20 cellular contexts compared by ENCODE assay signal in the genomic region with DNA sequence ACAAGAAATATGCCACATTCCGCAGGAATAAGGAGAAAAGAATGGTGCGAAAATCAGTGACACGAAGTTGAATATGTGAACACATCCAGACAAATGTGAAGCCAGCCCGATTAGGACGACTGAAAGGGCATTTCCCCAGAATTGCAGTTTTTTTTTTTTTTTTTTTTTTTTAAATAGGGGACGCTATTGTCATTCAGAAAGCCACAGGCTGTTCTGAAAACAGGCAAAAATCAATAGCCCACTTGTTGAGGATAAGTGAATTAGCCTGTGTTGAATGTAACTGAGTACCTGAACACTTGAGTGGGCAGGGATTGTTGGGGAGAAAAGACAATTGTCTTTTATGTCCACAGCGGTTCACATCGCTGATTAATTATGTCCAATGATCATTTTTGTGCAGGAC.
A peak's percentile ranks its signal among the peaks of the same experiment; 100 is the strongest.
DNase-seq lines count a peak whose midpoint lies in the region; ATAC-seq and TF ChIP-seq lines count a peak whose summit lies in the region.
"Had no signal": no experiment of that assay in that cellular context is flagged by ENCODE, and none has a peak within 500 bp of the region (broad histone marks: within the 10 kb centered on the region; RNA-seq: fewer than 3 reads in every experiment).

No MANE protein-coding gene starts in this region.

- H3K9me3 ChIP-seq in HEK293 (ENCODE audit: control insufficient read depth, insufficient read depth, low read depth, low read length): no peaks in the 10 kb centered on the region
- H3K9me3 ChIP-seq: esophagus muscularis mucosa, spleen had no signal

- H3K27ac Mint-ChIP-seq in WTC11: peak overlapping the region; percentile 90
- H3K27ac Mint-ChIP-seq in activated T-cell treated with anti-CD3 and anti-CD28 coated beads, Interleukin-2, amount 50 U/mL, for 24 hours: no peak overlapping the region
- H3K27ac Mint-ChIP-seq: activated CD4-positive, alpha-beta memory T cell treated with anti-CD3 and anti-CD28 coated beads for 36 hours; activated naive CD4-positive, alpha-beta T cell treated with anti-CD3 and anti-CD28 coated beads for 36 hours; T-helper 17 cell had no signal

- H3K36me3 Mint-ChIP-seq in WTC11: no peaks in the 10 kb centered on the region
- no peaks in the 10 kb centered on the region for H3K36me3 Mint-ChIP-seq in activated T-cell treated with anti-CD3 and anti-CD28 coated beads, Interleukin-2, amount 50 U/mL, for 24 hours (ENCODE audit: low read depth)
- H3K36me3 Mint-ChIP-seq: activated CD4-positive, alpha-beta memory T cell treated with anti-CD3 and anti-CD28 coated beads for 36 hours had no signal

- no peak for TF ChIP-seq CTCF in HEK293 (tag by site-specific recombination; IDR thresholded peaks at IDR 0.05)
- TF ChIP-seq CTCF in WTC11 (IDR thresholded peaks at IDR 0.05): no peak
- no peak for TF ChIP-seq CTCF in foreskin keratinocyte (conservative IDR thresholded peaks at IDR 0.05)

- H3K4me1 ChIP-seq in HEK293 (ENCODE audit: control insufficient read depth, insufficient read depth, low read length): no peaks in the 10 kb centered on the region
- no peaks in the 10 kb centered on the region for H3K4me1 ChIP-seq in foreskin keratinocyte

- ATAC-seq in WTC11: no peak; the same call in 1 of the 2 replicates
- no peak for ATAC-seq in GM19463 (IDR thresholded peaks at IDR 0.05; ENCODE audit: unreplicated experiment)
- no peak for ATAC-seq in foreskin keratinocyte
- ATAC-seq: left colon, T-helper 17 cell had no signal

- no peaks in the 10 kb centered on the region for H3K27me3 ChIP-seq in foreskin keratinocyte
- H3K27me3 ChIP-seq: esophagus muscularis mucosa, spleen had no signal

- no peak overlapping the region for H3K27ac ChIP-seq in HEK293 (ENCODE audit: extremely low read depth, low read depth, low read length)
- no peak overlapping the region for H3K27ac ChIP-seq in foreskin keratinocyte

- CTCF ChIA-PET in HEK293 (lab: Yijun Ruan, JAX) (no interaction called here), WTC11 (lab: Charles Lee) (no interaction called here)

- DNase-seq in NCI-H2107 treated with DMSO at 0.1 percent for 48 hours (lab: John Stamatoyannopoulos, UW; ENCODE audit: unreplicated experiment) (peak; percentile 71), WTC11 (ENCODE audit: low spot score) (no peak), pons (ENCODE audit: low spot score) (peak; percentile 22), RKO (ENCODE audit: low spot score) (no peak), foreskin keratinocyte (no peak)
- DNase-seq in activated T-cell treated with anti-CD3 and anti-CD28 coated beads, Interleukin-2, amount 50 U/mL, for 24 hours: no peak
- DNase-seq: activated CD4-positive, alpha-beta memory T cell treated with anti-CD3 and anti-CD28 coated beads for 36 hours; activated naive CD4-positive, alpha-beta T cell treated with anti-CD3 and anti-CD28 coated beads for 36 hours; activated T-cell treated with anti-CD3 and anti-CD28 coated beads for 4 hours; cerebellar nuclear complex; effector CD8-positive, alpha-beta T cell; left colon; NCI-H1694 treated with DMSO at 0.1 percent for 48 hours; SHP77 treated with DMSO at 0.1 percent for 48 hours; spleen; stimulated activated CD4-positive, alpha-beta T cell treated with anti-CD3 and anti-CD28 coated beads, Interleukin-4, amount 100 ng/mL, for 4 hours; T-helper 17 cell had no signal

- H3K4me3 Mint-ChIP-seq in WTC11: peak overlapping the region; percentile 55
- H3K4me3 Mint-ChIP-seq in activated T-cell treated with anti-CD3 and anti-CD28 coated beads, Interleukin-2, amount 50 U/mL, for 24 hours: no peak overlapping the region
- H3K4me3 Mint-ChIP-seq: activated CD4-positive, alpha-beta memory T cell treated with anti-CD3 and anti-CD28 coated beads for 36 hours; activated naive CD4-positive, alpha-beta T cell treated with anti-CD3 and anti-CD28 coated beads for 36 hours; T-helper 17 cell had no signal

- H3K4me1 Mint-ChIP-seq in WTC11: peaks cover 73% of the 10 kb centered on the region
- H3K4me1 Mint-ChIP-seq in activated T-cell treated with anti-CD3 and anti-CD28 coated beads, Interleukin-2, amount 50 U/mL, for 24 hours (ENCODE audit: low read depth): peaks cover 3% of the 10 kb centered on the region

- H3K36me3 ChIP-seq in HEK293 (ENCODE audit: control insufficient read depth in 2 of 2, insufficient read depth in 1 of 2, low read length in 2 of 2): no peaks in the 10 kb centered on the region
- H3K36me3 ChIP-seq: esophagus muscularis mucosa, spleen had no signal

- H3K9me3 Mint-ChIP-seq in WTC11: peaks cover 1% of the 10 kb centered on the region; the same call in 1 of the 2 replicates
- no peaks in the 10 kb centered on the region for H3K9me3 Mint-ChIP-seq in activated T-cell treated with anti-CD3 and anti-CD28 coated beads, Interleukin-2, amount 50 U/mL, for 24 hours
- H3K9me3 Mint-ChIP-seq: activated CD4-positive, alpha-beta memory T cell treated with anti-CD3 and anti-CD28 coated beads for 36 hours; activated naive CD4-positive, alpha-beta T cell treated with anti-CD3 and anti-CD28 coated beads for 36 hours had no signal

- no peaks in the 10 kb centered on the region; the same call in 1 of the 2 replicates for H3K27me3 Mint-ChIP-seq in WTC11 (ENCODE audit: low read depth)
- no peaks in the 10 kb centered on the region for H3K27me3 Mint-ChIP-seq in activated T-cell treated with anti-CD3 and anti-CD28 coated beads, Interleukin-2, amount 50 U/mL, for 24 hours
- H3K27me3 Mint-ChIP-seq: activated CD4-positive, alpha-beta memory T cell treated with anti-CD3 and anti-CD28 coated beads for 36 hours; T-helper 17 cell had no signal

- H3K4me3 ChIP-seq in HEK293 (ENCODE audit: low read depth, low read length): no peak overlapping the region
- H3K4me3 ChIP-seq: esophagus muscularis mucosa, spleen had no signal

- POLR2A ChIA-PET in HEK293 (lab: Yijun Ruan, JAX): no interaction called here
- POLR2A ChIA-PET in WTC11 (lab: Charles Lee): no interaction called here

TF ChIP-seq in HEK293, 187 proteins besides CTCF, POLR2A, EP300 and RAD21:
- TF ChIP-seq ZNF423 (tag by site-specific recombination; IDR thresholded peaks at IDR 0.05): no peak
- peak; percentile 44; the same call in 1 of the 2 replicates for TF ChIP-seq SCRT1 (tag by site-specific recombination; IDR thresholded peaks at IDR 0.05; ENCODE audit: borderline replicate concordance)
- TF ChIP-seq SCRT2 (tag by site-specific recombination; IDR thresholded peaks at IDR 0.05): peak; percentile 78
TF ChIP-seq in HEK293: peak in this region for 2.

TF ChIP-seq in WTC11, 78 proteins besides CTCF, POLR2A, EP300 and RAD21:
- TF ChIP-seq, protein P1, sequence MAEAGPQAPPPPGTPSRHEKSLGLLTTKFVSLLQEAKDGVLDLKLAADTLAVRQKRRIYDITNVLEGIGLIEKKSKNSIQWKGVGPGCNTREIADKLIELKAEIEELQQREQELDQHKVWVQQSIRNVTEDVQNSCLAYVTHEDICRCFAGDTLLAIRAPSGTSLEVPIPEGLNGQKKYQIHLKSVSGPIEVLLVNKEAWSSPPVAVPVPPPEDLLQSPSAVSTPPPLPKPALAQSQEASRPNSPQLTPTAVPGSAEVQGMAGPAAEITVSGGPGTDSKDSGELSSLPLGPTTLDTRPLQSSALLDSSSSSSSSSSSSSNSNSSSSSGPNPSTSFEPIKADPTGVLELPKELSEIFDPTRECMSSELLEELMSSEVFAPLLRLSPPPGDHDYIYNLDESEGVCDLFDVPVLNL (CRISPR knock-in tag; IDR thresholded peaks at IDR 0.05; ENCODE audit: borderline replicate concordance, low read depth): no peak
- no peak for TF ChIP-seq ZNF138 (CRISPR knock-in tag; conservative IDR thresholded peaks at IDR 0.05)
- no peak for TF ChIP-seq OVOL2 (CRISPR knock-in tag; IDR thresholded peaks at IDR 0.05; ENCODE audit: borderline replicate concordance)
- TF ChIP-seq RORB (CRISPR knock-in tag; IDR thresholded peaks at IDR 0.05): no peak
- no peak for TF ChIP-seq RELA (CRISPR knock-in tag; IDR thresholded peaks at IDR 0.05; ENCODE audit: borderline replicate concordance)
- TF ChIP-seq JUN (CRISPR knock-in tag; IDR thresholded peaks at IDR 0.05): no peak
- no peak for TF ChIP-seq GTF2I (CRISPR knock-in tag; conservative IDR thresholded peaks at IDR 0.05)
- no peak for TF ChIP-seq ZNF263 (CRISPR knock-in tag; IDR thresholded peaks at IDR 0.05; ENCODE audit: low read depth)
- no peak for TF ChIP-seq TCF7 (CRISPR knock-in tag; IDR thresholded peaks at IDR 0.05; ENCODE audit: low read depth)
- TF ChIP-seq CREM (CRISPR knock-in tag; IDR thresholded peaks at IDR 0.05): no peak
- TF ChIP-seq, protein P2, sequence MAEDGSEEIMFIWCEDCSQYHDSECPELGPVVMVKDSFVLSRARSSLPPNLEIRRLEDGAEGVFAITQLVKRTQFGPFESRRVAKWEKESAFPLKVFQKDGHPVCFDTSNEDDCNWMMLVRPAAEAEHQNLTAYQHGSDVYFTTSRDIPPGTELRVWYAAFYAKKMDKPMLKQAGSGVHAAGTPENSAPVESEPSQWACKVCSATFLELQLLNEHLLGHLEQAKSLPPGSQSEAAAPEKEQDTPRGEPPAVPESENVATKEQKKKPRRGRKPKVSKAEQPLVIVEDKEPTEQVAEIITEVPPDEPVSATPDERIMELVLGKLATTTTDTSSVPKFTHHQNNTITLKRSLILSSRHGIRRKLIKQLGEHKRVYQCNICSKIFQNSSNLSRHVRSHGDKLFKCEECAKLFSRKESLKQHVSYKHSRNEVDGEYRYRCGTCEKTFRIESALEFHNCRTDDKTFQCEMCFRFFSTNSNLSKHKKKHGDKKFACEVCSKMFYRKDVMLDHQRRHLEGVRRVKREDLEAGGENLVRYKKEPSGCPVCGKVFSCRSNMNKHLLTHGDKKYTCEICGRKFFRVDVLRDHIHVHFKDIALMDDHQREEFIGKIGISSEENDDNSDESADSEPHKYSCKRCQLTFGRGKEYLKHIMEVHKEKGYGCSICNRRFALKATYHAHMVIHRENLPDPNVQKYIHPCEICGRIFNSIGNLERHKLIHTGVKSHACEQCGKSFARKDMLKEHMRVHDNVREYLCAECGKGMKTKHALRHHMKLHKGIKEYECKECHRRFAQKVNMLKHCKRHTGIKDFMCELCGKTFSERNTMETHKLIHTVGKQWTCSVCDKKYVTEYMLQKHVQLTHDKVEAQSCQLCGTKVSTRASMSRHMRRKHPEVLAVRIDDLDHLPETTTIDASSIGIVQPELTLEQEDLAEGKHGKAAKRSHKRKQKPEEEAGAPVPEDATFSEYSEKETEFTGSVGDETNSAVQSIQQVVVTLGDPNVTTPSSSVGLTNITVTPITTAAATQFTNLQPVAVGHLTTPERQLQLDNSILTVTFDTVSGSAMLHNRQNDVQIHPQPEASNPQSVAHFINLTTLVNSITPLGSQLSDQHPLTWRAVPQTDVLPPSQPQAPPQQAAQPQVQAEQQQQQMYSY (CRISPR knock-in tag; IDR thresholded peaks at IDR 0.05): no peak
- no peak for TF ChIP-seq SMAD4 (CRISPR knock-in tag; IDR thresholded peaks at IDR 0.05)

Comparison
In these comparisons a context has a peak if more than half of its experiments do, and no peak if none do; other contexts are left out.
1. DNase-seq: peak in NCI-H2107 treated with DMSO at 0.1 percent for 48 hours (single experiment) and pons (single experiment); none in WTC11 (single experiment), RKO (single experiment), foreskin keratinocyte (0 of 2) and activated T-cell treated with anti-CD3 and anti-CD28 coated beads, Interleukin-2, amount 50 U/mL, for 24 hours (single experiment).